ENCODE assay signal across 14 cellular contexts in the genomic region with DNA sequence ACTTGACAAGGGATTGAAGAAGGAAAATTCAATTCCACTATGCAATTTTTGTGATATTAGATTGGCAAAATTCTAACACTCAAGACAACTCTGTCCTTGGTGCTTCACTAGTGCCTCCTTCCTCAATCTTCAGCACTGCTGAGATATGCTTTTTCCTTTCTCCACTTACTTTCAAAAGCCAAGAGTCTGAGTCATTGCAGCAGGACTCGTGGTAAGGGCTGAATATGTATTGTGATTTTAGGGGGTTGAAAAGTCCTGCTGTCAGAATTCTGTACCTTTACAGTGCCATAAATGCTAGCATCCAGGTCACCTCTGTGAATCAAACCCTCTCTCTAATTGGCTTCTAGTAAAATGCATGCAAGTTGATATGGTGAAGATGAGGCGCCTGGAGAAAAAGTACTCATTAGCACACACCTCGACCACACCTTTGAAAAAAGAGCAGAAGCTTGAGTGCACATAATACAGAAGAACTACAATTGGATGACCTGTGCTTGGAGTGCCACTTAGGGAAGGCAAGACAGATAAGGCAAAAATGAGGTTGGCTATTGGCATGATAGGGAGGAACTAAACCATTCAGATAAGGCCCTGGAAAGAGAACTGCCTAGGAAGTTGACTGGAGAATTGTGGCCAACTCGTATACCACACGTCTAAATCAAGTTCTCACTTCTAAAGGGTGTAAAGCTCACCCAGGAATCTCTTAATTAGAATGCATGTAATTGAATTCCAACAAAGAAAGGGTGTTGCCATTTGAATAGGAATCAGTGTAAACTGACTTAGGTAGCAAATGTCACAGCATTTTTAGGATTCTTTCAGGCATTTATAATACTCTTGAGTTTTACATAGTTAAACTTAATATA. TPM values are rescaled to one million over a fixed set of nuclear protein-coding genes. Genes with fewer than 3 reads are reported as not detected.
DNase-seq lines count a peak whose midpoint lies in the region; ATAC-seq and TF ChIP-seq lines count a peak whose summit lies in the region.
"Had no signal": no experiment of that assay in that cellular context is flagged by ENCODE, and none has a peak within 500 bp of the region (broad histone marks: within the 10 kb centered on the region; RNA-seq: fewer than 3 reads in every experiment).

No MANE protein-coding gene starts in this region.

- no peak overlapping the region for H3K27ac ChIP-seq in left lung

- H3K27ac Mint-ChIP-seq in brain: peak overlapping the region in 3 of 5 experiments; percentile 40 to 66 (median 65)
- H3K27ac Mint-ChIP-seq: IgD-negative memory B cell had no signal

- in situ Hi-C loops in Caki2 (cut with HindIII; ENCODE audit: low pct_unique_long_range_greater_than_20kb, low sequenced_read_pairs): no loop called here

- intact Hi-C loops in left lung (cut with DNase I): no loop called here

- H3K36me3 ChIP-seq in left lung: no peaks in the 10 kb centered on the region

- H3K9me3 Mint-ChIP-seq in brain: peaks cover 0 to 6% (median 0%) of the 10 kb centered on the region in 5 experiments

- H3K36me3 Mint-ChIP-seq in brain: no peaks in the 10 kb centered on the region

- no peaks in the 10 kb centered on the region for H3K27me3 ChIP-seq in left lung

- TF ChIP-seq CTCF in brain (conservative IDR thresholded peaks at IDR 0.05) (no peak), left lung (IDR thresholded peaks at IDR 0.05) (no peak)

- peak; percentile 53 for ATAC-seq in left lung
- no peak for ATAC-seq in GM19328 (IDR thresholded peaks at IDR 0.05; ENCODE audit: unreplicated experiment)

- H3K4me1 Mint-ChIP-seq in brain: peaks cover 20% of the 10 kb centered on the region
- H3K4me1 Mint-ChIP-seq: IgD-negative memory B cell had no signal

- no peaks in the 10 kb centered on the region for H3K9me3 ChIP-seq in left lung

- H3K4me3 Mint-ChIP-seq in brain: no peak overlapping the region
- H3K4me3 Mint-ChIP-seq: IgD-negative memory B cell had no signal

- DNase-seq in Caki2 (ENCODE audit: low read depth) (peak; percentile 3), Kasumi-1 (lab: John Stamatoyannopoulos, UW) (peak; percentile 47 to 55), left lung (no peak), NCI-H1048 (lab: John Stamatoyannopoulos, UW) (no peak), CD1c-positive myeloid dendritic cell (ENCODE audit: extremely low spot score) (no peak), DMS 273 (lab: John Stamatoyannopoulos, UW; ENCODE audit: unreplicated experiment) (no peak)
- DNase-seq: hypothalamus, NCI-H526 treated with DMSO at 0.1 percent for 48 hours had no signal

- H3K4me3 ChIP-seq in left lung: no peak overlapping the region

- H3K27me3 Mint-ChIP-seq in brain: peaks cover 8% of the 10 kb centered on the region
- H3K27me3 Mint-ChIP-seq: IgD-negative memory B cell had no signal

- no peaks in the 10 kb centered on the region for H3K4me1 ChIP-seq in left lung

RNA-seq across cellular contexts. Expression of a gene that starts 43.6 kb away (rescaled TPM):
- total RNA-seq in Caki2 (2014; rRNA removed; shearing (Covaris generic); ENCODE audit: low replicate concordance): not detected in 2 replicates
- polyA plus RNA-seq in brain (ENCODE audit: insufficient read depth, low read depth, low replicate concordance): not detected
- 1 to 10 TPM in 1 of 2 donors, under 1 TPM in 1; 0.16 to 2.0 TPM for total RNA-seq in left lung
- total RNA-seq: chondrocyte; T-helper 2 cell treated with Interferon-gamma antibody and Interleukin-4, amounts not matched to agents 100 ng/mL and 5 ng/mL, for 36 hours had no signal
- polyA plus RNA-seq: IgD-negative memory B cell, neural cell had no signal

Comparison
In these comparisons a context has a peak if more than half of its experiments do, and no peak if none do; other contexts are left out.
1. DNase-seq: peak in Caki2 (single experiment) and Kasumi-1 (2 of 2); none in left lung (0 of 2), NCI-H1048 (single experiment), CD1c-positive myeloid dendritic cell (single experiment) and DMS 273 (single experiment).